Comparison of ENCODE assay signal across 12 cellular contexts in the genomic region with DNA sequence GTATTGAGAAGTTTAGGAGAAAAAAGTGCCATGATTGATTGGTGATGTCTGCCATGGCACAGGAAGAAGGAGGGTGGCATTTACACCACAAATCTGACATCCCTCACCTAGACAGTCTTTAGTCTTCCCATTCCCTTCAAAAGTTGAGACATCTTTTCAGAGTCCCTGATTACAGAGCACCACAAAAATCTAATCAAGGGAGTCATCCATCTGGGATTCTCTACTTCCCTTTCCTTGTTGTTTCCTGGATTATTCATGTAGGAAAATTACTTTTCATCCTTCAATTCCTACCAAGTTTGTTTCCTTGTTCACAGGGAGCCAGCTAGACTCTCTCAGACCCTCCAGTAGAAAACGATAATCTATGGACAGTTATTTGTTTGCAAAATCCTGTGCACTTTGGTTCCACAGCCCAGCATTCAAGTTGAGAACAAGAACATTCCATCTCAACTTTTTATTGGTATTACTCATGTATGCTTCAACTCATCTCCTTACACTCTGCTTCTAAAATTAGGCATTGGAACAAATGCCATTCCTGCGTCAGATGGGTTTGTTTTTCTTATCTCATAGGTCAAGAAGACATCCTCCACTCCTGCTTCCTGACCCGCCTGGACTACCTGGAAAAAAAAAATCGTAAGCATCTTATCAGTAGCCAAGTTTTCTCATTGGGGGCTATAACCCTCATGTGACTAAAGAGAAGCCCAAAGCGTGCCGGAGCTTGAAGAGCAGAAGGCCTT.
DNase-seq lines count a peak whose midpoint lies in the region; FAIRE-seq and TF ChIP-seq lines count a peak whose summit lies in the region.
"Had no signal": no experiment of that assay in that cellular context is flagged by ENCODE, and none has a peak within 500 bp of the region (broad histone marks: within the 10 kb centered on the region; RNA-seq: fewer than 3 reads in every experiment).

No MANE protein-coding gene starts in this region.

- peaks cover 33% of the 10 kb centered on the region for H3K4me1 ChIP-seq in osteoblast (ENCODE audit: insufficient read depth, low read length)

- peak overlapping the region; percentile 80 for H3K27ac ChIP-seq in osteoblast (ENCODE audit: low read depth, low read length)

- H3K9me3 ChIP-seq in osteoblast (ENCODE audit: low read depth, low read length) = no peaks in the 10 kb centered on the region
- H3K9me3 ChIP-seq: Peyer's patch had no signal

- DNase-seq in AG20443 (ENCODE audit: low spot score) (peak; percentile 51), RCC 7860 (ENCODE audit: low spot score) (peak; percentile 44), fibroblast of gingiva (ENCODE audit: low read depth) (peak; percentile 71), osteoblast (ENCODE audit: insufficient read length, low spot score, missing footprints) (peak; percentile 52), NCI-H1436 (lab: John Stamatoyannopoulos, UW) (no peak), NCI-H128 (lab: John Stamatoyannopoulos, UW; ENCODE audit: unreplicated experiment) (no peak), foreskin melanocyte (no peak), NCI-H82 (lab: John Stamatoyannopoulos, UW) (no peak)
- DNase-seq: activated CD4-positive, CD25-positive, alpha-beta regulatory T cell; CD8-positive, alpha-beta T cell; Peyer's patch had no signal

- no peaks in the 10 kb centered on the region for H3K27me3 ChIP-seq in osteoblast (ENCODE audit: insufficient read depth, low read length)
- H3K27me3 ChIP-seq: Peyer's patch, tibial nerve had no signal

- no peak for FAIRE-seq in RCC 7860 (lab: Jason Lieb, UNC)

- no peaks in the 10 kb centered on the region for H4K20me1 ChIP-seq in osteoblast (ENCODE audit: insufficient read depth, low read length)

- H3K79me2 ChIP-seq in osteoblast (ENCODE audit: insufficient read depth, low read length) = no peaks in the 10 kb centered on the region

- no peak for TF ChIP-seq CTCF in osteoblast (IDR thresholded peaks at IDR 0.05; ENCODE audit: extremely low read depth, low read depth, low read length)

- H3K36me3 ChIP-seq in osteoblast (ENCODE audit: insufficient read depth, low read length) = no peaks in the 10 kb centered on the region
- H3K36me3 ChIP-seq: Peyer's patch, tibial nerve had no signal

- peak overlapping the region; percentile 65 for H3K4me2 ChIP-seq in osteoblast (ENCODE audit: insufficient read depth, low read length)

- peak overlapping the region; percentile 37 for H2AFZ ChIP-seq in osteoblast (ENCODE audit: low read length)

- no peak overlapping the region for H3K4me3 ChIP-seq in osteoblast (ENCODE audit: insufficient read depth, low read length)
- H3K4me3 ChIP-seq: Peyer's patch, tibial nerve had no signal

Comparison
In these comparisons a context has a peak if more than half of its experiments do, and no peak if none do; other contexts are left out.
1. DNase-seq: peak in AG20443 (single experiment), RCC 7860 (single experiment), fibroblast of gingiva (single experiment) and osteoblast (single experiment); none in NCI-H1436 (single experiment), NCI-H128 (single experiment), foreskin melanocyte (single experiment) and NCI-H82 (single experiment).